Comparison of ENCODE assay signal across 8 cellular contexts in genomic region chr1:45687753-45688737, GRCh38. TPM values are rescaled to one million over a fixed set of nuclear protein-coding genes. Genes with fewer than 3 reads are reported as not detected.
DNase-seq lines count a peak whose midpoint lies in the region; ATAC-seq and TF ChIP-seq lines count a peak whose summit lies in the region.

A gene with protein sequence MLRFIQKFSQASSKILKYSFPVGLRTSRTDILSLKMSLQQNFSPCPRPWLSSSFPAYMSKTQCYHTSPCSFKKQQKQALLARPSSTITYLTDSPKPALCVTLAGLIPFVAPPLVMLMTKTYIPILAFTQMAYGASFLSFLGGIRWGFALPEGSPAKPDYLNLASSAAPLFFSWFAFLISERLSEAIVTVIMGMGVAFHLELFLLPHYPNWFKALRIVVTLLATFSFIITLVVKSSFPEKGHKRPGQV (plus strand): TSS chr1:45688181. CDS start chr1:45691069, 2,888 bp downstream.

- TF ChIP-seq CTCF in AG10803 (conservative IDR thresholded peaks at IDR 0.05; ENCODE audit: low read length) = peak; percentile 45
- TF ChIP-seq CTCF in brain microvascular endothelial cell (IDR thresholded peaks at IDR 0.05; ENCODE audit: low read depth, low read length, missing control alignments) = peak; percentile 37

- H3K9ac ChIP-seq in GM23248 = peak within 1 kb of the TSS; percentile 93
- peak within 1 kb of the TSS; percentile 93 for H3K9ac ChIP-seq in iPS-15b (ENCODE audit: low read depth, low read length)

- H3K27ac ChIP-seq in GM23248 (peak within 1 kb of the TSS; percentile 97), brain microvascular endothelial cell (peak within 1 kb of the TSS; percentile 87)

- peak within 1 kb of the TSS; percentile 97 for H3K4me3 ChIP-seq in AG10803 (ENCODE audit: low read length)
- H3K4me3 ChIP-seq in GM23248 = peak within 1 kb of the TSS; percentile 100
- peak within 1 kb of the TSS; percentile 99 for H3K4me3 ChIP-seq in brain microvascular endothelial cell (ENCODE audit: low read depth, low read length)
- peak within 1 kb of the TSS; percentile 99 for H3K4me3 ChIP-seq in iPS-15b (ENCODE audit: low read depth, low read length)
- H3K4me3 ChIP-seq in skeletal muscle cell (ENCODE audit: low read depth, low read length) = peak within 1 kb of the TSS; percentile 99

- no peak for ATAC-seq in HG03378 (IDR thresholded peaks at IDR 0.05; ENCODE audit: unreplicated experiment)

- in situ Hi-C loops in GM23248 (cut with MboI) = no loop called here
- in situ Hi-C loops in brain microvascular endothelial cell (cut with HindIII; ENCODE audit: low pct_ligation_motif_present, low sequenced_read_pairs) = no loop called here

- H3K9me3 ChIP-seq in GM23248 (ENCODE audit: low read depth) = no peaks in the 10 kb centered on the region
- no peaks in the 10 kb centered on the region for H3K9me3 ChIP-seq in iPS-15b (ENCODE audit: control insufficient read depth, insufficient read depth, low read length)

- H3K27me3 ChIP-seq in GM23248 (replicated peaks; ENCODE audit: insufficient read depth) (no peaks in the 10 kb centered on the region), brain microvascular endothelial cell (replicated peaks) (no peaks in the 10 kb centered on the region), iPS-15b (ENCODE audit: control insufficient read depth, insufficient read depth, low read length) (no peaks in the 10 kb centered on the region)

- H3K79me2 ChIP-seq in GM23248 (ENCODE audit: insufficient read depth) = peaks cover 73% of the 10 kb centered on the region

- H2AFZ ChIP-seq in GM23248 = peak within 1 kb of the TSS; percentile 96

- WGBS in GM23248 (ENCODE audit: low coverage in 1 of 2, low lambda C conversion rate in 2 of 2, missing lambda C conversion rate in 2 of 2), 2 experiments = 1% methylated on average over 24 of the region's 24 CpGs

- H3K36me3 ChIP-seq in GM23248 (ENCODE audit: low read depth) (0 out of 2 replicates have a peak, but pooled peaks cover 4% of the 10 kb centered on the region), brain microvascular endothelial cell (replicated peaks) (peaks cover 10% of the 10 kb centered on the region), iPS-15b (ENCODE audit: control insufficient read depth, insufficient read depth, low read length) (peaks cover under 1% of the 10 kb centered on the region)

- peaks cover 12% of the 10 kb centered on the region for H3K4me1 ChIP-seq in GM23248 (ENCODE audit: insufficient read depth)
- H3K4me1 ChIP-seq in iPS-15b (ENCODE audit: control insufficient read depth, insufficient read depth, low read length) = no peaks in the 10 kb centered on the region

- no peaks in the 10 kb centered on the region for H4K20me1 ChIP-seq in GM23248 (ENCODE audit: insufficient read depth)

- DNase-seq in AG10803 (ENCODE audit: low read depth) (peak; percentile 93), GM23248 (peak; percentile 93), NCI-H2171 (lab: John Stamatoyannopoulos, UW) (peak; percentile 82), UCSD-AML1 (lab: John Stamatoyannopoulos, UW; ENCODE audit: unreplicated experiment) (peak; percentile 81), brain microvascular endothelial cell (peak; percentile 75), skeletal muscle cell (ENCODE audit: low read depth) (peak; percentile 71)

- H3F3A ChIP-seq in GM23248 (ENCODE audit: insufficient read depth) = peaks cover 11% of the 10 kb centered on the region

- H3K4me2 ChIP-seq in GM23248 (ENCODE audit: unreplicated experiment) = peak within 1 kb of the TSS; percentile 95

- H3K9me2 ChIP-seq in GM23248 (ENCODE audit: insufficient read depth) = no peaks in the 10 kb centered on the region

RNA-seq across cellular contexts. Expression of the gene that starts here (rescaled TPM):
- total RNA-seq in GM23248 (2014; rRNA removed; shearing (Covaris generic)) = 7.8 and 30.3 TPM in 2 replicates
- polyA plus RNA-seq in GM23248 (2016; fragmentation: Nextera tagmentation; extraction: Ambion mirVana) = 34.1 and 35.2 TPM in 2 replicates
